ENCODE assay signal across 8 cellular contexts in genomic region chr5:98796197-98796972, GRCh38. TPM values are rescaled to one million over a fixed set of nuclear protein-coding genes. Genes with fewer than 3 reads are reported as not detected.
DNase-seq lines count a peak whose midpoint lies in the region; ATAC-seq and TF ChIP-seq lines count a peak whose summit lies in the region.

No MANE protein-coding gene starts in this region.

- DNase-seq in ACHN = peak; percentile 58
- peak; percentile 68 for DNase-seq in GM10248 (ENCODE audit: extremely low spot score)
- DNase-seq in MV-4-11 (lab: John Stamatoyannopoulos, UW) = peak; percentile 6
- DNase-seq in activated CD4-positive, alpha-beta T cell treated with anti-CD3 and anti-CD28 coated beads, Interleukin-2, amount 50 U/mL, for 1 hour = peak; percentile 42
- DNase-seq in epithelial cell of proximal tubule (ENCODE audit: low read depth) = no peak
- peak; percentile 54 for DNase-seq in nephron progenitor cell
- no peak for DNase-seq in GF-D8 (lab: John Stamatoyannopoulos, UW)

- POLR2A ChIA-PET in GM10248 (lab: Yijun Ruan, JAX) = no interaction called here

- H3K9me3 Mint-ChIP-seq in nephron progenitor cell = peaks cover 3% of the 10 kb centered on the region

- H3K36me3 Mint-ChIP-seq in nephron progenitor cell (ENCODE audit: low read depth) = peaks cover 34% of the 10 kb centered on the region

- CTCF ChIA-PET in GM10248 (lab: Yijun Ruan, JAX) = interaction anchor here (0.7 to 7.0 kb wide), 21 partner anchors 9 to 1566 kb away, joined by 3 to 97 read pairs (median 4); no protein-coding TSS in a partner anchor

- H3K4me1 Mint-ChIP-seq in nephron progenitor cell = peaks cover 39% of the 10 kb centered on the region

- no peak overlapping the region for H3K27ac Mint-ChIP-seq in nephron progenitor cell

- ATAC-seq in HG02588 (IDR thresholded peaks at IDR 0.05; ENCODE audit: unreplicated experiment) = peak; percentile 77

- in situ Hi-C loops in ACHN (cut with HindIII; ENCODE audit: low pct_ligation_motif_present, low pct_unique_long_range_greater_than_20kb, low sequenced_read_pairs) = no loop called here

- H3K4me3 ChIP-seq in epithelial cell of proximal tubule (ENCODE audit: low read depth, low read length) = no peak overlapping the region

- peak; percentile 79 for TF ChIP-seq CTCF in GM10248 (IDR thresholded peaks at IDR 0.05; ENCODE audit: control extremely low read depth, extremely low read depth, low read depth, missing control alignments)
- peak; percentile 84 for TF ChIP-seq CTCF in epithelial cell of proximal tubule (conservative IDR thresholded peaks at IDR 0.05; ENCODE audit: low read depth, low read length)
- peak; percentile 63 for TF ChIP-seq CTCF in nephron progenitor cell (IDR thresholded peaks at IDR 0.05)

- H3K4me3 Mint-ChIP-seq in nephron progenitor cell = no peak overlapping the region

- peaks cover 7% of the 10 kb centered on the region for H3K27me3 Mint-ChIP-seq in nephron progenitor cell (ENCODE audit: low read depth, poor library complexity)

RNA-seq across cellular contexts. Expression of gene RGMB, which starts 22.9 kb away (rescaled TPM):
- 19.5 and 20.9 TPM in 2 replicates for total RNA-seq in epithelial cell of proximal tubule

Comparison
In these comparisons a context has a peak if more than half of its experiments do, and no peak if none do; other contexts are left out.
1. DNase-seq: peak in ACHN (single experiment), GM10248 (single experiment), MV-4-11 (single experiment), activated CD4-positive, alpha-beta T cell treated with anti-CD3 and anti-CD28 coated beads, Interleukin-2, amount 50 U/mL, for 1 hour (single experiment) and nephron progenitor cell (single experiment); none in epithelial cell of proximal tubule (single experiment) and GF-D8 (single experiment).
2. Peak in every context shown above with its lines, with median percentiles within 50 percentile points of each other: CTCF ChIP-seq.